8 cellular contexts compared by ENCODE assay signal in the genomic region with DNA sequence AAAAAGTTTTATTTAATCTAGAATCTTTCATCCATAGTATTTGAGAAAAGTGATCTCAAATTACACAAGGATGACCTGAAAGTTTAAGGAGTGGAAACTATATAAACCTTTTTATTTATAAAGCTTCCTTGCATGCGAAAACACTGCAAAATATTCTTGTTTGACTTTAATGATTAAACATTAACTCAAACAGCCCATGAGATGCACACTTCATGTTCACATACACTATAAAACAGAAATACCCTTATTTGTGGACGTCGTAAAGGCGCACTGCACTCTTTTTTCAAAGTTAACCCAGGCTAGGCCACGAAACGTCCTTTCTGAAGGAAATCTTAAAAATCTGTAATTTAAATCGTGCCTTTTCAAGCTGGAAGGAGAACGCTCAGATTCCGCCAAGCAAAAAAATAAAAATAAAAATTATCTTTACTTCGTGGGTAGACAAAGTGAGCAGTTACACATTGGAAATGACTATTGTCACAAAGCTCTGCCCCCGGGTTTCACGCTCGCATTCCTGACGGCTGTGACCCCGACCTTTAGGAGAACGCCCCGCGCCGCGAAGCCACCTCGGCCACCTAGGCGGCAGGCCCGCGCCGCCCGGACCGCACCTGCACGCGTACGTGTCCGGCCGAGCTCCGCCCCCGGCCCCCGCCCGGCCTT. TPM values are rescaled to one million over a fixed set of nuclear protein-coding genes. Genes with fewer than 3 reads are reported as not detected.
A peak's percentile ranks its signal among the peaks of the same experiment; 100 is the strongest.
DNase-seq lines count a peak whose midpoint lies in the region; ATAC-seq and TF ChIP-seq lines count a peak whose summit lies in the region.

No MANE protein-coding gene starts in this region.

- POLR2A ChIA-PET in HEK293 (lab: Yijun Ruan, JAX) = interaction anchor here (1.1 to 1.8 kb wide), 3 partner anchors 12 to 70 kb away, joined by 3 to 6 read pairs (median 6); partner anchors contain the start of gene PLEKHB2

- H3K4me1 Mint-ChIP-seq in T-helper 17 cell = peaks cover 8% of the 10 kb centered on the region

- peak overlapping the region; percentile 79 for H3K4me3 ChIP-seq in HEK293 (ENCODE audit: low read depth, low read length)
- peak overlapping the region; percentile 56 for H3K4me3 ChIP-seq in epithelial cell of proximal tubule (ENCODE audit: low read depth, low read length)

- peak overlapping the region; percentile 78 for H3K4me3 Mint-ChIP-seq in T-helper 17 cell

- H3K36me3 Mint-ChIP-seq in T-helper 17 cell (ENCODE audit: low read depth) = peaks cover 2% of the 10 kb centered on the region

- no peaks in the 10 kb centered on the region for H3K4me1 ChIP-seq in HEK293 (ENCODE audit: control insufficient read depth, insufficient read depth, low read length)

- ATAC-seq in T-helper 17 cell (no peak), GM18520 (IDR thresholded peaks at IDR 0.05; ENCODE audit: unreplicated experiment) (no peak), HG03280 (IDR thresholded peaks at IDR 0.05; ENCODE audit: unreplicated experiment) (no peak)

- TF ChIP-seq CTCF in HEK293 (tag by site-specific recombination; IDR thresholded peaks at IDR 0.05) (no peak), epithelial cell of proximal tubule (conservative IDR thresholded peaks at IDR 0.05; ENCODE audit: low read depth, low read length) (no peak)

- H3K36me3 ChIP-seq in HEK293 (ENCODE audit: control insufficient read depth in 2 of 2, insufficient read depth in 1 of 2, low read length in 2 of 2) = peaks cover 32 to 37% of the 10 kb centered on the region in 2 experiments

- CTCF ChIA-PET in HEK293 (lab: Yijun Ruan, JAX) = interaction anchor here (0.6 to 1.2 kb wide), 3 partner anchors 12 to 51 kb away, joined by 3 to 5 read pairs (median 4); no protein-coding TSS in a partner anchor

- H3K9me3 ChIP-seq in HEK293 (ENCODE audit: control insufficient read depth, insufficient read depth, low read depth, low read length) (no peaks in the 10 kb centered on the region), T-helper 17 cell (ENCODE audit: control insufficient read depth, low read length, poor library complexity, severe bottlenecking) (no peaks in the 10 kb centered on the region)

- H3K27ac Mint-ChIP-seq in T-helper 17 cell = peak overlapping the region; percentile 85

- peak overlapping the region; percentile 97 for H3K27ac ChIP-seq in HEK293 (ENCODE audit: extremely low read depth, low read depth, low read length)

- DNase-seq in T-helper 17 cell (peak in 1 of 3 donors; percentile 11), epithelial cell of proximal tubule (ENCODE audit: low read depth) (no peak), pons (ENCODE audit: low spot score) (peak; percentile 14), ecto neural progenitor cell (ENCODE audit: low spot score) (no peak), COR-L47 (lab: John Stamatoyannopoulos, UW) (no peak)

- H3K27me3 Mint-ChIP-seq in T-helper 17 cell = no peaks in the 10 kb centered on the region

TF ChIP-seq in HEK293, 187 proteins besides CTCF, POLR2A, EP300 and RAD21:
- no peak for TF ChIP-seq ZNF146 (tag by site-specific recombination; IDR thresholded peaks at IDR 0.05)
- no peak for TF ChIP-seq HOXA7 (CRISPR knock-in tag; IDR thresholded peaks at IDR 0.05; ENCODE audit: borderline replicate concordance)
- no peak for TF ChIP-seq BCL11B (tag by site-specific recombination; IDR thresholded peaks at IDR 0.05; ENCODE audit: low read depth)
- TF ChIP-seq, protein P1, sequence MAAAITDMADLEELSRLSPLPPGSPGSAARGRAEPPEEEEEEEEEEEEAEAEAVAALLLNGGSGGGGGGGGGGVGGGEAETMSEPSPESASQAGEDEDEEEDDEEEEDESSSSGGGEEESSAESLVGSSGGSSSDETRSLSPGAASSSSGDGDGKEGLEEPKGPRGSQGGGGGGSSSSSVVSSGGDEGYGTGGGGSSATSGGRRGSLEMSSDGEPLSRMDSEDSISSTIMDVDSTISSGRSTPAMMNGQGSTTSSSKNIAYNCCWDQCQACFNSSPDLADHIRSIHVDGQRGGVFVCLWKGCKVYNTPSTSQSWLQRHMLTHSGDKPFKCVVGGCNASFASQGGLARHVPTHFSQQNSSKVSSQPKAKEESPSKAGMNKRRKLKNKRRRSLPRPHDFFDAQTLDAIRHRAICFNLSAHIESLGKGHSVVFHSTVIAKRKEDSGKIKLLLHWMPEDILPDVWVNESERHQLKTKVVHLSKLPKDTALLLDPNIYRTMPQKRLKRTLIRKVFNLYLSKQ (tag by site-specific recombination; IDR thresholded peaks at IDR 0.05; ENCODE audit: borderline replicate concordance) = no peak
- no peak for TF ChIP-seq ZBTB1 (tag by site-specific recombination; IDR thresholded peaks at IDR 0.05)
- TF ChIP-seq GFI1B (tag by site-specific recombination; IDR thresholded peaks at IDR 0.05) = no peak
- TF ChIP-seq TCF7L2 (IDR thresholded peaks at IDR 0.05; ENCODE audit: borderline replicate concordance, low read depth, low read length) = no peak
- TF ChIP-seq GLI4 (tag by site-specific recombination; IDR thresholded peaks at IDR 0.05) = no peak
- TF ChIP-seq ZNF433 (tag by site-specific recombination; IDR thresholded peaks at IDR 0.05; ENCODE audit: low read depth) = no peak
- no peak for TF ChIP-seq IKZF3 (tag by site-specific recombination; IDR thresholded peaks at IDR 0.05)
- TF ChIP-seq BCL6B (tag by site-specific recombination; IDR thresholded peaks at IDR 0.05) = no peak
- no peak for TF ChIP-seq ZNF830 (tag by site-specific recombination; IDR thresholded peaks at IDR 0.05; ENCODE audit: low read depth)
- no peak for TF ChIP-seq REPIN1 (tag by site-specific recombination; IDR thresholded peaks at IDR 0.05; ENCODE audit: low read depth)
TF ChIP-seq in HEK293: peak in this region for 0.

RNA-seq across cellular contexts. Expression of gene FAM168B, which starts 0.7 kb away (rescaled TPM):
- total RNA-seq in T-helper 17 cell (10 to 100 TPM; 56.1 to 71.2 TPM), epithelial cell of proximal tubule (97.3 and 137 TPM in 2 replicates)

RNA-seq across cellular contexts. Expression of gene PLEKHB2, which starts 12.6 kb away (rescaled TPM):
- 10 to 100 TPM; 68.1 to 72.6 TPM for total RNA-seq in T-helper 17 cell
- 94.0 and 131 TPM in 2 replicates for total RNA-seq in epithelial cell of proximal tubule
